In the genomic region with DNA sequence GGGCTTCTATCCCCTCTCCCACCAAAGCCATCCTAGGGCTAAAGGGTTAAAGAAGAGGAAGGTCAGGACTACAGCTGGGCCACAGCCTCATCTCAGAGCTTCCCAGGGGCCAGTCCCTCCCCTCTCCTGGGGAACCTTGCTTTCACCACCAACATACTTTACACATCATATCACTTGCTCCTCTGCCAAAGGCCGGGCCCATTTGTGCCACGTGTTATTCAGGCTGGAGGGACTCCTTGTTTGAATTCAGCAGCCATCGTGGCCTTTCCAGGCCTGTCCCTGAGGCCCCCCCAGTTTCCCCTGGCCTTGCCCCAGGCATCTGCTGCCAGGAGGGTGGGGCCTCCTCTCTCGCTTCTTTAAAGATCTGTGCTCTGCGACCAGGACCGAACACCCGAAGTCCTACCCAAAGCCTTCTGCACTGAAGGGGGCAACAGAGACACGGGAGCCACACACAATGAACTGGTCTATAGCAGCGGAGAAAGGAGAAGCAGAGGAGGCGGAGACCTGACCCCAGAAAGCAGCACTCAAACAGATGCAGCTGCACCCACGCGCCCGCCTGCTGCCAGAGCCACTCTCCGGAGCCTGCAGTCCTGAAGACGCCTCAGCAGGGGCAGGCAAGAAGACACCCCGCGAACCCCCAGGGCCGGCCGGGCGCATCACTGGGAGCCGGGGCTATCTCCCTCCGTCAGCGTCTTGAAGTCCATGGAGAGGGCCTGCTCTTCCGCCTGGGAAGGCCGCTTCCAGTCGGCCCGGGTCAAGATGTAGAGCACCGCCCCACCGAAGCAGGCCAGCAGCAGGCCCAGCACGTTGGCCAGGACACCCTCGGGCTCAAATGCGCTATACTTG, we compare ENCODE assay signal across 11 cellular contexts. TPM values are rescaled to one million over a fixed set of nuclear protein-coding genes. Genes with fewer than 3 reads are reported as not detected.
DNase-seq lines count a peak whose midpoint lies in the region; ATAC-seq, FAIRE-seq and TF ChIP-seq lines count a peak whose summit lies in the region.
"Had no signal": no experiment of that assay in that cellular context is flagged by ENCODE, and none has a peak within 500 bp of the region (broad histone marks: within the 10 kb centered on the region; RNA-seq: fewer than 3 reads in every experiment).

No MANE protein-coding gene starts in this region.

- TF ChIP-seq EP300 in H1 (IDR thresholded peaks at IDR 0.05; ENCODE audit: borderline replicate concordance in 1 of 2, low read depth in 2 of 2, low read length in 2 of 2), result no peak
- no peak for TF ChIP-seq EP300 in neural cell (conservative IDR thresholded peaks at IDR 0.05; ENCODE audit: poor library complexity, severe bottlenecking)

- no peak for TF ChIP-seq POLR2A in H1 (IDR thresholded peaks at IDR 0.05; ENCODE audit: control extremely low read depth in 1 of 2, low read depth in 2 of 2, low read length in 2 of 2)

- no peak overlapping the region for H3K4ac ChIP-seq in H1 (replicated peaks; ENCODE audit: insufficient read length, low read depth, low read length)

- no peak overlapping the region for H3K27ac Mint-ChIP-seq in WTC11

- no peaks in the 10 kb centered on the region for H3K9me2 ChIP-seq in neural cell (ENCODE audit: insufficient read depth, low read length)

- H2AFZ ChIP-seq in H1 (ENCODE audit: low read length), result no peak overlapping the region
- H2AFZ ChIP-seq in neural cell (ENCODE audit: low read depth, low read length), result no peak overlapping the region

- H2BK120ac ChIP-seq in H1 (replicated peaks; ENCODE audit: low read depth, low read length), result no peak overlapping the region

- CTCF ChIA-PET in H1 (lab: Charles Lee; ENCODE audit: partially characterized antibody) (interaction anchor here (0.9 to 29.0 kb wide), 16 partner anchors 7 to 352 kb away, joined by 3 to 758 read pairs (median 6); partner anchors contain the start of genes ACE and CYB561), WTC11 (lab: Charles Lee) (interaction anchor here (1.3 to 15.9 kb wide), 6 partner anchors 8 to 438 kb away, joined by 3 to 298 read pairs (median 32); partner anchors contain the start of genes ACE and CYB561)

- 95% methylated on average over 20 of the region's 32 CpGs; no CpG with 5 or more reads in 1 of the 2 experiments for WGBS in H1 (ENCODE audit: extremely low coverage in 1 of 2, insufficient coverage in 1 of 2, insufficient read length in 1 of 2, insufficient replicate concordance in 2 of 2, low coverage in 1 of 2, low lambda C conversion rate in 2 of 2, missing lambda C conversion rate in 1 of 2), 2 experiments

- no peak overlapping the region for H2BK15ac ChIP-seq in H1 (ENCODE audit: low read length)

- ATAC-seq in WTC11, result no peak
- no peak for ATAC-seq in HG02571 (IDR thresholded peaks at IDR 0.05; ENCODE audit: unreplicated experiment)

- H3K79me2 ChIP-seq in H1 (ENCODE audit: control insufficient read depth in 1 of 2, insufficient read depth in 2 of 2, low read length in 2 of 2) (no peaks in the 10 kb centered on the region), neural cell (replicated peaks; ENCODE audit: insufficient read depth, low read length) (no peaks in the 10 kb centered on the region)

- H2BK20ac ChIP-seq in H1 (ENCODE audit: low read length), result no peak overlapping the region

- peaks cover 32% of the 10 kb centered on the region for H3K4me1 ChIP-seq in BE2C
- peaks cover 0 to 18% (median 6%) of the 10 kb centered on the region in 4 experiments; a peak in 5 of 7 replicates for H3K4me1 ChIP-seq in H1 (replicated peaks in 1 of 4; ENCODE audit: control insufficient read depth in 3 of 4, insufficient read depth in 4 of 4, low read length in 3 of 4)

- no peak overlapping the region for H3K4me3 Mint-ChIP-seq in WTC11

- peak overlapping the region; percentile 18; the same call in 1 of the 2 replicates for H4K8ac ChIP-seq in H1 (ENCODE audit: extremely low read depth, insufficient read depth, low read length)

- H3K4me1 Mint-ChIP-seq in WTC11, result peaks cover 20% of the 10 kb centered on the region

- no peak overlapping the region for H2BK12ac ChIP-seq in H1 (ENCODE audit: low read depth, low read length)

- no peak for TF ChIP-seq RAD21 in H1 (IDR thresholded peaks at IDR 0.05 in 1 of 2, conservative IDR thresholded peaks at IDR 0.05 in 1 of 2; ENCODE audit: low read depth in 2 of 2, low read length in 2 of 2)
- TF ChIP-seq RAD21 in neural cell (conservative IDR thresholded peaks at IDR 0.05), result no peak

- H3K36me3 ChIP-seq in BE2C (peaks cover 53% of the 10 kb centered on the region), H1 (ENCODE audit: control insufficient read depth in 2 of 4, insufficient read depth in 4 of 4, low read length in 3 of 4) (no peaks in the 10 kb centered on the region), neural cell (ENCODE audit: insufficient read depth, low read length) (no peaks in the 10 kb centered on the region)

- DNase-seq in BE2C, result peak; percentile 60
- peak; percentile 60 for DNase-seq in OCI-M1 (lab: John Stamatoyannopoulos, UW)
- no peak for DNase-seq in H1 (ENCODE audit: low read depth in 1 of 2, low spot score in 2 of 2)
- no peak for DNase-seq in WTC11 (ENCODE audit: low spot score)
- DNase-seq in SHP77 treated with DMSO at 0.1 percent for 48 hours (lab: John Stamatoyannopoulos, UW), result no peak
- no peak for DNase-seq in HPDE6-E6E7 (ENCODE audit: extremely low spot score)
- DNase-seq: SW 1271 had no signal

- no peak for FAIRE-seq in H1 (lab: Jason Lieb, UNC)
- FAIRE-seq: GM18507, islet of Langerhans had no signal

- no peaks in the 10 kb centered on the region for H3F3A ChIP-seq in neural cell (ENCODE audit: insufficient read depth, low read length, poor library complexity, severe bottlenecking)

- no peaks in the 10 kb centered on the region for H3K23me2 ChIP-seq in H1 (ENCODE audit: low read depth, low read length)

- peak; percentile 14; the same call in 1 of the 2 replicates for TF ChIP-seq CTCF in BE2C (IDR thresholded peaks at IDR 0.05; ENCODE audit: low read depth, low read length)
- no peak for TF ChIP-seq CTCF in H1 (IDR thresholded peaks at IDR 0.05; ENCODE audit: control extremely low read depth in 1 of 3, insufficient read depth in 1 of 3, low read depth in 1 of 3, low read length in 3 of 3)
- TF ChIP-seq CTCF in neural cell (IDR thresholded peaks at IDR 0.05; ENCODE audit: poor library complexity, severe bottlenecking), result no peak
- TF ChIP-seq CTCF in WTC11 (IDR thresholded peaks at IDR 0.05), result no peak

- H3K4me3 ChIP-seq in BE2C (ENCODE audit: low read depth, low read length) (peak overlapping the region; percentile 79), H1 (ENCODE audit: extremely low read depth in 1 of 4, insufficient read depth in 2 of 4, low read depth in 3 of 4, low read length in 4 of 4) (no peak overlapping the region), neural cell (ENCODE audit: low read length) (no peak overlapping the region)

- H3K36me3 Mint-ChIP-seq in WTC11, result peaks cover 8% of the 10 kb centered on the region

- no peaks in the 10 kb centered on the region for H3K9me3 Mint-ChIP-seq in WTC11

- POLR2A ChIA-PET in H1 (lab: Charles Lee; ENCODE audit: partially characterized antibody) (interaction anchor here (1.0 to 4.8 kb wide), 3 partner anchors 13 to 63 kb away, joined by 3 to 33 read pairs (median 5); partner anchors contain the start of gene CYB561), WTC11 (lab: Charles Lee) (no interaction called here)

- H3K14ac ChIP-seq in H1 (ENCODE audit: insufficient read length), result no peak overlapping the region

- peaks cover 2% of the 10 kb centered on the region; the same call in 1 of the 2 replicates for H3K79me1 ChIP-seq in H1 (ENCODE audit: low read depth, low read length)

- H3K9me3 ChIP-seq in BE2C, result no peaks in the 10 kb centered on the region
- no peaks in the 10 kb centered on the region for H3K9me3 ChIP-seq in H1 (ENCODE audit: insufficient read depth in 2 of 2, low read depth in 1 of 2, low read length in 1 of 2)
- H3K9me3 ChIP-seq in neural cell (ENCODE audit: low read length), result no peaks in the 10 kb centered on the region

- H3K27me3 Mint-ChIP-seq in WTC11 (ENCODE audit: low read depth), result no peaks in the 10 kb centered on the region

- H3K56ac ChIP-seq in H1 (replicated peaks; ENCODE audit: insufficient read length, low read depth, low read length), result no peak overlapping the region

- no peaks in the 10 kb centered on the region for H3K27me3 ChIP-seq in BE2C
- H3K27me3 ChIP-seq in H1 (replicated peaks in 1 of 4; ENCODE audit: control insufficient read depth in 3 of 4, extremely low read depth in 1 of 4, insufficient read depth in 3 of 4, low read length in 3 of 4), result no peaks in the 10 kb centered on the region
- H3K27me3 ChIP-seq in neural cell (ENCODE audit: insufficient read depth, low read depth, low read length), result no peaks in the 10 kb centered on the region

- H3K18ac ChIP-seq in H1 (ENCODE audit: extremely low read depth, low read length), result no peak overlapping the region

- H4K20me1 ChIP-seq in H1 (replicated peaks in 1 of 2; ENCODE audit: control insufficient read depth in 1 of 2, insufficient read depth in 2 of 2, low read length in 2 of 2) (no peaks in the 10 kb centered on the region), neural cell (ENCODE audit: insufficient read depth) (no peaks in the 10 kb centered on the region)

- no peak overlapping the region for H3K4me2 ChIP-seq in H1 (ENCODE audit: insufficient read depth in 1 of 2, low read depth in 2 of 2, low read length in 2 of 2)
- no peak overlapping the region for H3K4me2 ChIP-seq in neural cell (ENCODE audit: low read length)

- no peak overlapping the region for H4K91ac ChIP-seq in H1 (replicated peaks; ENCODE audit: insufficient read length, low read length)

- no peak overlapping the region for H3K9ac ChIP-seq in H1 (replicated peaks in 1 of 4; ENCODE audit: extremely low read depth in 1 of 4, low read depth in 3 of 4, low read length in 3 of 4)
- no peak overlapping the region for H3K9ac ChIP-seq in neural cell (ENCODE audit: low read length)

- H2AK5ac ChIP-seq in H1 (ENCODE audit: low read depth, low read length), result no peak overlapping the region

- no peak overlapping the region for H4K5ac ChIP-seq in H1 (ENCODE audit: insufficient read length, low read depth, low read length)

- H3K23ac ChIP-seq in H1 (ENCODE audit: insufficient read length), result no peak overlapping the region

- no peak overlapping the region for H2BK5ac ChIP-seq in H1 (ENCODE audit: low read depth, low read length)

- H3K27ac ChIP-seq in H1 (ENCODE audit: low read depth, low read length) (no peak overlapping the region), neural cell (ENCODE audit: low read length) (no peak overlapping the region)

RNA-seq across cellular contexts. Expression of gene CYB561, which starts 12.1 kb away (rescaled TPM):
- polyA plus RNA-seq in BE2C (2012; ENCODE audit: insufficient read depth, insufficient read length, low read depth), result 212 TPM
- total RNA-seq in H1 (2021; fragmentation: NEBNext Ultra II Directional; extraction: Animal tissue kit (Norgen Biotek cat#: 25700)), result 23.4 and 26.0 TPM in 2 replicates
- 19.7 and 34.2 TPM in 2 replicates for polyA plus RNA-seq in H1 (2011; rRNA removed)
- polyA plus RNA-seq in H1 (2011; cell fraction: cytosol; rRNA removed), result 21.6 TPM
- polyA plus RNA-seq in H1 (2011; cell fraction: nucleus; rRNA removed), result 33.9 TPM
- polyA plus RNA-seq in H1 (2012, experiment 1 of 2), result 16.4 to 21.8 TPM (median 19.6 TPM) in 4 replicates
- 17.5 TPM for polyA plus RNA-seq in H1 (2012, experiment 2 of 2)
- 23.5 TPM for polyA plus RNA-seq in H1 (2013, experiment 1 of 2)
- polyA plus RNA-seq in H1 (2013, experiment 2 of 2), result 24.6 TPM
- 27.0 and 35.0 TPM in 2 replicates for polyA minus RNA-seq in H1 (2011; rRNA and poly(A)+ RNA removed)
- 21.3 TPM for polyA minus RNA-seq in H1 (2011; cell fraction: cytosol; rRNA and poly(A)+ RNA removed)
- polyA minus RNA-seq in H1 (2011; cell fraction: nucleus; rRNA and poly(A)+ RNA removed), result 16.3 TPM
- 14.3 and 15.7 TPM in 2 replicates for polyA plus RNA-seq in neural cell
- polyA minus RNA-seq in neural cell, result 8.3 and 9.6 TPM in 2 replicates
- total RNA-seq in WTC11 (2021), result 27.0 to 35.1 TPM (median 28.7 TPM) in 3 replicates

RNA-seq across cellular contexts. Expression of gene ACE, which starts 42.9 kb away (rescaled TPM):
- 138 TPM for polyA plus RNA-seq in BE2C (2012; ENCODE audit: insufficient read depth, insufficient read length, low read depth)
- 4.5 and 5.5 TPM in 2 replicates for total RNA-seq in H1 (2021; fragmentation: NEBNext Ultra II Directional; extraction: Animal tissue kit (Norgen Biotek cat#: 25700))
- 2.5 and 4.0 TPM in 2 replicates for polyA plus RNA-seq in H1 (2011; rRNA removed)
- 2.7 TPM for polyA plus RNA-seq in H1 (2011; cell fraction: cytosol; rRNA removed)
- polyA plus RNA-seq in H1 (2011; cell fraction: nucleus; rRNA removed), result 10.0 TPM
- 2.8 to 4.2 TPM (median 3.3 TPM) in 4 replicates for polyA plus RNA-seq in H1 (2012, experiment 1 of 2)
- 2.2 TPM for polyA plus RNA-seq in H1 (2012, experiment 2 of 2)
- 2.7 TPM for polyA plus RNA-seq in H1 (2013, experiment 1 of 2)
- polyA plus RNA-seq in H1 (2013, experiment 2 of 2), result 2.0 TPM
- 3.3 and 3.4 TPM in 2 replicates for polyA minus RNA-seq in H1 (2011; rRNA and poly(A)+ RNA removed)
- polyA minus RNA-seq in H1 (2011; cell fraction: cytosol; rRNA and poly(A)+ RNA removed), result 3.1 TPM
- 10.1 TPM for polyA minus RNA-seq in H1 (2011; cell fraction: nucleus; rRNA and poly(A)+ RNA removed)
- 1.5 and 2.1 TPM in 2 replicates for polyA plus RNA-seq in neural cell
- 1.5 and 2.2 TPM in 2 replicates for polyA minus RNA-seq in neural cell
- total RNA-seq in WTC11 (2021), result 7.0 to 8.1 TPM (median 7.8 TPM) in 3 replicates

Comparison
In these comparisons a context has a peak if more than half of its experiments do, and no peak if none do; other contexts are left out.
1. DNase-seq: peak in BE2C (single experiment) and OCI-M1 (single experiment); none in H1 (0 of 2), WTC11 (single experiment), SHP77 treated with DMSO at 0.1 percent for 48 hours (single experiment) and HPDE6-E6E7 (single experiment).